Comparison of ENCODE assay signal across 7 cellular contexts in genomic region chr20:4082406-4083102, GRCh38.
A peak's percentile ranks its signal among the peaks of the same experiment; 100 is the strongest.
DNase-seq lines count a peak whose midpoint lies in the region; ATAC-seq and TF ChIP-seq lines count a peak whose summit lies in the region.

No MANE protein-coding gene starts in this region.

- no peaks in the 10 kb centered on the region for H3K9me2 ChIP-seq in MM.1S (replicated peaks; ENCODE audit: insufficient read depth, low read length)

- H3K9me3 ChIP-seq in MM.1S (replicated peaks; ENCODE audit: insufficient read depth, low read length): no peaks in the 10 kb centered on the region

- intact Hi-C loops in activated CD4-positive, alpha-beta memory T cell treated with anti-CD3 and anti-CD28 coated beads for 36 hours (cut with micrococcal nuclease): loop anchor here (1.0 to 10.0 kb wide), 7 partner anchors 16 to 405 kb away; partner anchors contain the start of genes CENPB, PANK2 and SPEF1

- peak overlapping the region; percentile 42 for H3K4me3 Mint-ChIP-seq in activated CD4-positive, alpha-beta memory T cell treated with anti-CD3 and anti-CD28 coated beads for 36 hours

- no peaks in the 10 kb centered on the region for H3K27me3 ChIP-seq in MM.1S (replicated peaks; ENCODE audit: insufficient read depth, low read length)

- H3K4me1 ChIP-seq in MM.1S (ENCODE audit: low read length): peaks cover 33% of the 10 kb centered on the region

- no peaks in the 10 kb centered on the region for H3K36me3 ChIP-seq in MM.1S (replicated peaks; ENCODE audit: insufficient read depth, low read length)

- peak overlapping the region; percentile 84 for H2AFZ ChIP-seq in MM.1S (ENCODE audit: low read length)

- CTCF ChIA-PET in activated CD4-positive, alpha-beta memory T cell treated with anti-CD3 and anti-CD28 coated beads for 36 hours (lab: Charles Lee): interaction anchor here (1.0 to 3.9 kb wide), 5 partner anchors 9 to 228 kb away, joined by 3 to 18 read pairs (median 4); no protein-coding TSS in a partner anchor

- peaks cover 45% of the 10 kb centered on the region for H3K4me1 Mint-ChIP-seq in activated CD4-positive, alpha-beta memory T cell treated with anti-CD3 and anti-CD28 coated beads for 36 hours (ENCODE audit: low read depth)

- H3K4me2 ChIP-seq in MM.1S (ENCODE audit: low read depth, low read length): peak overlapping the region; percentile 92

- DNase-seq in GM20000 (ENCODE audit: low spot score) (peak; percentile 26), MM.1S (peak; percentile 74), fibroblast of peridontal ligament (ENCODE audit: extremely low read depth) (peak; percentile 78), pons (ENCODE audit: low spot score) (peak; percentile 67)
- peak; percentile 67 for DNase-seq in activated CD4-positive, alpha-beta memory T cell treated with anti-CD3 and anti-CD28 coated beads for 36 hours

- H3K9ac ChIP-seq in MM.1S (ENCODE audit: low read length): peak overlapping the region; percentile 71

- TF ChIP-seq CTCF in GM20000 (IDR thresholded peaks at IDR 0.05; ENCODE audit: extremely low read depth, missing control alignments) (no peak), MM.1S (IDR thresholded peaks at IDR 0.05; ENCODE audit: low read length) (no peak)

- no peak for ATAC-seq in GM21515 (IDR thresholded peaks at IDR 0.05; ENCODE audit: unreplicated experiment)
- ATAC-seq in HG03457 (IDR thresholded peaks at IDR 0.05; ENCODE audit: unreplicated experiment): no peak

- H4K20me1 ChIP-seq in MM.1S (ENCODE audit: insufficient read depth, low read length): no peaks in the 10 kb centered on the region

- H3K27ac ChIP-seq in MM.1S (ENCODE audit: low read length): peak overlapping the region; percentile 97

- POLR2A ChIA-PET in activated CD4-positive, alpha-beta memory T cell treated with anti-CD3 and anti-CD28 coated beads for 36 hours (lab: Charles Lee): no interaction called here

- peaks cover 19% of the 10 kb centered on the region for H3F3A ChIP-seq in MM.1S (ENCODE audit: insufficient read depth, low read length)

- no peaks in the 10 kb centered on the region for H3K27me3 Mint-ChIP-seq in activated CD4-positive, alpha-beta memory T cell treated with anti-CD3 and anti-CD28 coated beads for 36 hours

- H3K27ac Mint-ChIP-seq in activated CD4-positive, alpha-beta memory T cell treated with anti-CD3 and anti-CD28 coated beads for 36 hours: peak overlapping the region; percentile 89

- H3K79me2 ChIP-seq in MM.1S (ENCODE audit: low read length): no peaks in the 10 kb centered on the region

- H3K9me3 Mint-ChIP-seq in activated CD4-positive, alpha-beta memory T cell treated with anti-CD3 and anti-CD28 coated beads for 36 hours: peaks cover 7% of the 10 kb centered on the region

- H3K36me3 Mint-ChIP-seq in activated CD4-positive, alpha-beta memory T cell treated with anti-CD3 and anti-CD28 coated beads for 36 hours: peaks cover 6% of the 10 kb centered on the region

- peak overlapping the region; percentile 53 for H3K4me3 ChIP-seq in MM.1S (ENCODE audit: low read length)

Comparison
In these comparisons a context has a peak if more than half of its experiments do, and no peak if none do; other contexts are left out.
1. DNase-seq: peak in every context shown above with its lines; median percentile 78 in fibroblast of peridontal ligament; 74 in MM.1S; 67 in activated CD4-positive, alpha-beta memory T cell treated with anti-CD3 and anti-CD28 coated beads for 36 hours; 67 in pons; 26 in GM20000.